Comparison of ENCODE assay signal across 1 cellular context in genomic region chr12:53268009-53268636, GRCh38.
TF ChIP-seq lines count a peak whose summit lies in the region.

Gene ESPL1, plus strand, starts transcription at chr12:53268299. Its CDS starts 468 bp downstream, at chr12:53268767.

TF ChIP-seq in HepG2, 621 proteins besides CTCF, POLR2A, EP300 and RAD21 (continued from another document and continues in another):
- peak; percentile 56 for TF ChIP-seq MAX (IDR thresholded peaks at IDR 0.05)
- TF ChIP-seq PHF8 (CRISPR knock-in tag; IDR thresholded peaks at IDR 0.05): peak; percentile 90
- no peak for TF ChIP-seq SOX6 (IDR thresholded peaks at IDR 0.05)
- peak; percentile 42; the same call in 1 of the 2 replicates for TF ChIP-seq SOX6 (CRISPR knock-in tag; IDR thresholded peaks at IDR 0.05)
- peak; percentile 81; the same call in 2 of the 3 replicates for TF ChIP-seq MXI1 (IDR thresholded peaks at IDR 0.05; ENCODE audit: borderline replicate concordance, low read depth, low read length)
- TF ChIP-seq SIX4 (CRISPR knock-in tag; IDR thresholded peaks at IDR 0.05): no peak
- TF ChIP-seq CEBPG (CRISPR knock-in tag; IDR thresholded peaks at IDR 0.05): no peak
- TF ChIP-seq MXD4 (CRISPR knock-in tag; IDR thresholded peaks at IDR 0.05): peak; percentile 90
- TF ChIP-seq ZNF562 (CRISPR knock-in tag; IDR thresholded peaks at IDR 0.05; ENCODE audit: borderline replicate concordance): no peak
- TF ChIP-seq RERE (CRISPR knock-in tag; IDR thresholded peaks at IDR 0.05; ENCODE audit: low read depth): 0 out of 2 replicates have a peak, but pooled peaks have one; percentile 16
- no peak for TF ChIP-seq ADNP (CRISPR knock-in tag; IDR thresholded peaks at IDR 0.05)
- peak; percentile 48; the same call in 1 of the 2 replicates for TF ChIP-seq ERF (CRISPR knock-in tag; IDR thresholded peaks at IDR 0.05)
- TF ChIP-seq ZC3H4 (CRISPR knock-in tag; IDR thresholded peaks at IDR 0.05; ENCODE audit: borderline replicate concordance): 0 out of 2 replicates have a peak, but pooled peaks have one; percentile 50
- peak; percentile 94 for TF ChIP-seq HIVEP1 (CRISPR knock-in tag; IDR thresholded peaks at IDR 0.05)
- TF ChIP-seq ZNF792 (CRISPR knock-in tag; IDR thresholded peaks at IDR 0.05): no peak
- peak; percentile 62; the same call in 1 of the 2 replicates for TF ChIP-seq TIGD3 (CRISPR knock-in tag; IDR thresholded peaks at IDR 0.05; ENCODE audit: borderline replicate concordance)
- peak; percentile 80 for TF ChIP-seq SMYD3 (CRISPR knock-in tag; IDR thresholded peaks at IDR 0.05)
- TF ChIP-seq ZBTB26 (CRISPR knock-in tag; IDR thresholded peaks at IDR 0.05; ENCODE audit: borderline replicate concordance): peak; percentile 28; the same call in 1 of the 2 replicates
- peak; percentile 79 for TF ChIP-seq GATAD1 (CRISPR knock-in tag; IDR thresholded peaks at IDR 0.05)
- no peak for TF ChIP-seq MBNL3 (CRISPR knock-in tag; conservative IDR thresholded peaks at IDR 0.05)
- TF ChIP-seq GTF3A (CRISPR knock-in tag; conservative IDR thresholded peaks at IDR 0.05): 0 out of 2 replicates have a peak, but pooled peaks have one; percentile 44
- TF ChIP-seq RELA (CRISPR knock-in tag; IDR thresholded peaks at IDR 0.05): peak; percentile 16; the same call in 1 of the 2 replicates
- TF ChIP-seq ZBTB2 (CRISPR knock-in tag; IDR thresholded peaks at IDR 0.05; ENCODE audit: low read depth): 0 out of 2 replicates have a peak, but pooled peaks have one; percentile 28
- peak; percentile 54; the same call in 1 of the 2 replicates for TF ChIP-seq ZMYM4 (CRISPR knock-in tag; IDR thresholded peaks at IDR 0.05)
- TF ChIP-seq HDAC2 (CRISPR knock-in tag; IDR thresholded peaks at IDR 0.05): peak; percentile 27; the same call in 1 of the 2 replicates
- peak; percentile 99 for TF ChIP-seq ZBTB14 (CRISPR knock-in tag; IDR thresholded peaks at IDR 0.05)
- TF ChIP-seq AHR (CRISPR knock-in tag; IDR thresholded peaks at IDR 0.05): peak; percentile 74; the same call in 1 of the 2 replicates
- 0 out of 2 replicates have a peak, but pooled peaks have one; percentile 42 for TF ChIP-seq HOMEZ (CRISPR knock-in tag; IDR thresholded peaks at IDR 0.05; ENCODE audit: low read depth)
- no peak for TF ChIP-seq CREB3 (CRISPR knock-in tag; IDR thresholded peaks at IDR 0.05)
- peak; percentile 47; the same call in 1 of the 2 replicates for TF ChIP-seq CCDC6 (CRISPR knock-in tag; IDR thresholded peaks at IDR 0.05)
- peak; percentile 74 to 80; a peak in 3 of 4 replicates for TF ChIP-seq HMGXB4 (CRISPR knock-in tag; IDR thresholded peaks at IDR 0.05; ENCODE audit: borderline replicate concordance in 1 of 2, low read depth in 1 of 2)
- TF ChIP-seq, protein P1, sequence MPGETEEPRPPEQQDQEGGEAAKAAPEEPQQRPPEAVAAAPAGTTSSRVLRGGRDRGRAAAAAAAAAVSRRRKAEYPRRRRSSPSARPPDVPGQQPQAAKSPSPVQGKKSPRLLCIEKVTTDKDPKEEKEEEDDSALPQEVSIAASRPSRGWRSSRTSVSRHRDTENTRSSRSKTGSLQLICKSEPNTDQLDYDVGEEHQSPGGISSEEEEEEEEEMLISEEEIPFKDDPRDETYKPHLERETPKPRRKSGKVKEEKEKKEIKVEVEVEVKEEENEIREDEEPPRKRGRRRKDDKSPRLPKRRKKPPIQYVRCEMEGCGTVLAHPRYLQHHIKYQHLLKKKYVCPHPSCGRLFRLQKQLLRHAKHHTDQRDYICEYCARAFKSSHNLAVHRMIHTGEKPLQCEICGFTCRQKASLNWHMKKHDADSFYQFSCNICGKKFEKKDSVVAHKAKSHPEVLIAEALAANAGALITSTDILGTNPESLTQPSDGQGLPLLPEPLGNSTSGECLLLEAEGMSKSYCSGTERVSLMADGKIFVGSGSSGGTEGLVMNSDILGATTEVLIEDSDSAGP (CRISPR knock-in tag; IDR thresholded peaks at IDR 0.05; ENCODE audit: borderline replicate concordance): peak; percentile 79
- TF ChIP-seq, protein P2, sequence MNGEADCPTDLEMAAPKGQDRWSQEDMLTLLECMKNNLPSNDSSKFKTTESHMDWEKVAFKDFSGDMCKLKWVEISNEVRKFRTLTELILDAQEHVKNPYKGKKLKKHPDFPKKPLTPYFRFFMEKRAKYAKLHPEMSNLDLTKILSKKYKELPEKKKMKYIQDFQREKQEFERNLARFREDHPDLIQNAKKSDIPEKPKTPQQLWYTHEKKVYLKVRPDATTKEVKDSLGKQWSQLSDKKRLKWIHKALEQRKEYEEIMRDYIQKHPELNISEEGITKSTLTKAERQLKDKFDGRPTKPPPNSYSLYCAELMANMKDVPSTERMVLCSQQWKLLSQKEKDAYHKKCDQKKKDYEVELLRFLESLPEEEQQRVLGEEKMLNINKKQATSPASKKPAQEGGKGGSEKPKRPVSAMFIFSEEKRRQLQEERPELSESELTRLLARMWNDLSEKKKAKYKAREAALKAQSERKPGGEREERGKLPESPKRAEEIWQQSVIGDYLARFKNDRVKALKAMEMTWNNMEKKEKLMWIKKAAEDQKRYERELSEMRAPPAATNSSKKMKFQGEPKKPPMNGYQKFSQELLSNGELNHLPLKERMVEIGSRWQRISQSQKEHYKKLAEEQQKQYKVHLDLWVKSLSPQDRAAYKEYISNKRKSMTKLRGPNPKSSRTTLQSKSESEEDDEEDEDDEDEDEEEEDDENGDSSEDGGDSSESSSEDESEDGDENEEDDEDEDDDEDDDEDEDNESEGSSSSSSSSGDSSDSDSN (CRISPR knock-in tag; IDR thresholded peaks at IDR 0.05): no peak
- peak; percentile 73 for TF ChIP-seq XRCC5 (optimal IDR thresholded peaks at IDR 0.05; ENCODE audit: low read length)
- peak; percentile 73; the same call in 1 of the 2 replicates for TF ChIP-seq SMAD3 (CRISPR knock-in tag; IDR thresholded peaks at IDR 0.05)
- peak; percentile 97 for TF ChIP-seq ZNF143 (CRISPR knock-in tag; IDR thresholded peaks at IDR 0.05)
- TF ChIP-seq E2F1 (CRISPR knock-in tag; IDR thresholded peaks at IDR 0.05): peak; percentile 96
